ENCODE assay signal across 8 cellular contexts in genomic region chr2:15636972-15637785, GRCh38. TPM values are rescaled to one million over a fixed set of nuclear protein-coding genes. Genes with fewer than 3 reads are reported as not detected.
DNase-seq lines count a peak whose midpoint lies in the region; ATAC-seq and TF ChIP-seq lines count a peak whose summit lies in the region.

No MANE protein-coding gene starts in this region.

- DNase-seq in GM06990 (ENCODE audit: extremely low read depth, insufficient read length) (no peak), HuH-7 (ENCODE audit: low spot score) (peak; percentile 58), SIG-M5 treated with dmso at 0.1 percent for 504 hours (lab: John Stamatoyannopoulos, UW; ENCODE audit: unreplicated experiment) (peak; percentile 54), amniotic epithelial cell (ENCODE audit: low read depth) (peak; percentile 66), right atrium auricular region (ENCODE audit: low spot score) (peak; percentile 83), sigmoid colon (no peak), GF-D8 (lab: John Stamatoyannopoulos, UW) (no peak)

- peak; percentile 88 for ATAC-seq in GM21576 (IDR thresholded peaks at IDR 0.05; ENCODE audit: unreplicated experiment)

- peaks cover 2% of the 10 kb centered on the region for H3K36me3 ChIP-seq in GM06990 (ENCODE audit: control insufficient read depth, insufficient read depth, low read length)
- H3K36me3 ChIP-seq in right atrium auricular region: peaks cover 17% of the 10 kb centered on the region
- peaks cover 0 to 40% (median 6%) of the 10 kb centered on the region in 4 donors for H3K36me3 ChIP-seq in sigmoid colon

- intact Hi-C loops in sigmoid colon (cut with DNase I): loop anchor here (2.0 to 10.0 kb wide), 5 partner anchors 278 to 972 kb away; partner anchors contain the start of gene MYCN

- no peak for TF ChIP-seq POLR2A in sigmoid colon (IDR thresholded peaks at IDR 0.05)

- 12 to 15% methylated on average over 6 of the region's 6 CpGs for WGBS in sigmoid colon, 2 donors

- no peaks in the 10 kb centered on the region for H3K27me3 ChIP-seq in GM06990 (replicated peaks; ENCODE audit: control insufficient read depth, insufficient read depth, low read length)
- no peaks in the 10 kb centered on the region for H3K27me3 ChIP-seq in right atrium auricular region
- H3K27me3 ChIP-seq in sigmoid colon: no peaks in the 10 kb centered on the region

- no peak overlapping the region for H3K4me3 ChIP-seq in GM06990 (replicated peaks; ENCODE audit: low read depth, low read length)
- H3K4me3 ChIP-seq in right atrium auricular region: no peak overlapping the region
- no peak overlapping the region for H3K4me3 ChIP-seq in sigmoid colon

- no peak for TF ChIP-seq EP300 in sigmoid colon (IDR thresholded peaks at IDR 0.05)

- H3K9me3 ChIP-seq in right atrium auricular region (peaks cover 0 to 5% of the 10 kb centered on the region in 2 donors), sigmoid colon (no peaks in the 10 kb centered on the region)

- H3K27ac ChIP-seq in right atrium auricular region (no peak overlapping the region), sigmoid colon (no peak overlapping the region)

- H3K4me1 ChIP-seq in right atrium auricular region (peaks cover 0 to 32% of the 10 kb centered on the region in 2 donors), sigmoid colon (peaks cover 0 to 23% (median 15%) of the 10 kb centered on the region in 4 donors)

- TF ChIP-seq CTCF in GM06990 (IDR thresholded peaks at IDR 0.05; ENCODE audit: insufficient read depth, low read length, poor library complexity, severe bottlenecking): peak; percentile 87
- TF ChIP-seq CTCF in right atrium auricular region (IDR thresholded peaks at IDR 0.05): peak; percentile 64 to 89
- TF ChIP-seq CTCF in sigmoid colon (IDR thresholded peaks at IDR 0.05): peak; percentile 61 to 89 (median 86)

RNA-seq across cellular contexts. Expression of gene DDX1, which starts 45.5 kb away (rescaled TPM):
- 10 to 100 TPM; 60.1 to 75.9 TPM for total RNA-seq in right atrium auricular region
- total RNA-seq in sigmoid colon: 100 to 1,000 TPM in 1 of 4 donors, 10 to 100 TPM in 3; 67.9 to 104 (median 83.3) TPM
- polyA plus RNA-seq in sigmoid colon: 10 to 100 TPM; 59.2 to 67.9 (median 66.4) TPM

Comparison
In these comparisons a context has a peak if more than half of its experiments do, and no peak if none do; other contexts are left out.
1. DNase-seq: peak in HuH-7 (single experiment), SIG-M5 treated with dmso at 0.1 percent for 504 hours (single experiment), amniotic epithelial cell (single experiment) and right atrium auricular region (single experiment); none in GM06990 (single experiment), sigmoid colon (single experiment) and GF-D8 (single experiment).
2. Peak in every context shown above with its lines, with median percentiles within 50 percentile points of each other: CTCF ChIP-seq.